ENCODE assay signal across 2 cellular contexts in the genomic region with DNA sequence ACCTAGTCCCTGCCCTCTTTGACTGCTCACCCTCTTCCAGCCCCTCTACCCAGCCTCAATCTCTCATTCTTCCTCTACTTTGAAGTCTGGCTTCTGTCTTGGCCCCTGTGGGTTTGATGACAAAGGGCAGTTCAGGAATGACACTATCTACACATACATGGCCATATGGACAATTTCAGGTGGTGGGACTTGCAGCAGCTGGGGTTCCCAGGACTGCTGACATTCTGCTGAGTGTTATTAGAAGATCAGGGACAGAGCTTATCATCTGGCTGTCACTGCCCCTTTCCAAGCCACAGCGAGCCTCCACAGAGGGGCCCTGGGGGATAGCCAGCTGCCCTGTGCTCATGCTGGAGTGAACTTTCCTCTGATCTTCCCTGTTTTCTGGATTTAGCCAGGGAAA.
TF ChIP-seq lines count a peak whose summit lies in the region.

No MANE protein-coding gene starts in this region.

TF ChIP-seq in IMR-90, 13 proteins besides CTCF, POLR2A, EP300 and RAD21:
- TF ChIP-seq CEBPB (IDR thresholded peaks at IDR 0.05; ENCODE audit: low read depth, low read length) = no peak
- no peak for TF ChIP-seq BHLHE40 (IDR thresholded peaks at IDR 0.05; ENCODE audit: low read depth, low read length)
- TF ChIP-seq, protein P1, sequence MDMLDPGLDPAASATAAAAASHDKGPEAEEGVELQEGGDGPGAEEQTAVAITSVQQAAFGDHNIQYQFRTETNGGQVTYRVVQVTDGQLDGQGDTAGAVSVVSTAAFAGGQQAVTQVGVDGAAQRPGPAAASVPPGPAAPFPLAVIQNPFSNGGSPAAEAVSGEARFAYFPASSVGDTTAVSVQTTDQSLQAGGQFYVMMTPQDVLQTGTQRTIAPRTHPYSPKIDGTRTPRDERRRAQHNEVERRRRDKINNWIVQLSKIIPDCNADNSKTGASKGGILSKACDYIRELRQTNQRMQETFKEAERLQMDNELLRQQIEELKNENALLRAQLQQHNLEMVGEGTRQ (IDR thresholded peaks at IDR 0.05; ENCODE audit: low read depth, low read length) = no peak
- no peak for TF ChIP-seq FOS (IDR thresholded peaks at IDR 0.05; ENCODE audit: low read depth, low read length)

TF ChIP-seq in K562, 482 proteins besides CTCF, POLR2A, EP300 and RAD21:
- TF ChIP-seq, protein P2, sequence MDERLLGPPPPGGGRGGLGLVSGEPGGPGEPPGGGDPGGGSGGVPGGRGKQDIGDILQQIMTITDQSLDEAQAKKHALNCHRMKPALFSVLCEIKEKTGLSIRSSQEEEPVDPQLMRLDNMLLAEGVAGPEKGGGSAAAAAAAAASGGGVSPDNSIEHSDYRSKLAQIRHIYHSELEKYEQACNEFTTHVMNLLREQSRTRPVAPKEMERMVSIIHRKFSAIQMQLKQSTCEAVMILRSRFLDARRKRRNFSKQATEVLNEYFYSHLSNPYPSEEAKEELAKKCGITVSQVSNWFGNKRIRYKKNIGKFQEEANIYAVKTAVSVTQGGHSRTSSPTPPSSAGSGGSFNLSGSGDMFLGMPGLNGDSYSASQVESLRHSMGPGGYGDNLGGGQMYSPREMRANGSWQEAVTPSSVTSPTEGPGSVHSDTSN (CRISPR knock-in tag; IDR thresholded peaks at IDR 0.05; ENCODE audit: low read depth) = no peak
- TF ChIP-seq, protein P2 (tag; conservative IDR thresholded peaks at IDR 0.05; ENCODE audit: low read depth) = 0 out of 2 replicates have a peak, but pooled peaks have one; percentile 16
- TF ChIP-seq TEAD4 (IDR thresholded peaks at IDR 0.05; ENCODE audit: low read length) = peak; percentile 28; the same call in 1 of the 2 replicates
- no peak for TF ChIP-seq TEAD4 (CRISPR knock-in tag; IDR thresholded peaks at IDR 0.05; ENCODE audit: borderline replicate concordance)
- TF ChIP-seq, protein P3, sequence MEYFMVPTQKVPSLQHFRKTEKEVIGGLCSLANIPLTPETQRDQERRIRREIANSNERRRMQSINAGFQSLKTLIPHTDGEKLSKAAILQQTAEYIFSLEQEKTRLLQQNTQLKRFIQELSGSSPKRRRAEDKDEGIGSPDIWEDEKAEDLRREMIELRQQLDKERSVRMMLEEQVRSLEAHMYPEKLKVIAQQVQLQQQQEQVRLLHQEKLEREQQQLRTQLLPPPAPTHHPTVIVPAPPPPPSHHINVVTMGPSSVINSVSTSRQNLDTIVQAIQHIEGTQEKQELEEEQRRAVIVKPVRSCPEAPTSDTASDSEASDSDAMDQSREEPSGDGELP (CRISPR knock-in tag; IDR thresholded peaks at IDR 0.05; ENCODE audit: borderline replicate concordance) = peak; percentile 49; the same call in 1 of the 2 replicates
- peak; percentile 56 for TF ChIP-seq CBFA2T2 (conservative IDR thresholded peaks at IDR 0.05)
- no peak for TF ChIP-seq KDM1A (IDR thresholded peaks at IDR 0.05)
- TF ChIP-seq, protein P4, sequence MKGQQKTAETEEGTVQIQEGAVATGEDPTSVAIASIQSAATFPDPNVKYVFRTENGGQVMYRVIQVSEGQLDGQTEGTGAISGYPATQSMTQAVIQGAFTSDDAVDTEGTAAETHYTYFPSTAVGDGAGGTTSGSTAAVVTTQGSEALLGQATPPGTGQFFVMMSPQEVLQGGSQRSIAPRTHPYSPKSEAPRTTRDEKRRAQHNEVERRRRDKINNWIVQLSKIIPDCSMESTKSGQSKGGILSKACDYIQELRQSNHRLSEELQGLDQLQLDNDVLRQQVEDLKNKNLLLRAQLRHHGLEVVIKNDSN (CRISPR knock-in tag; IDR thresholded peaks at IDR 0.05) = peak; percentile 20; the same call in 1 of the 2 replicates
- TF ChIP-seq, protein P5, sequence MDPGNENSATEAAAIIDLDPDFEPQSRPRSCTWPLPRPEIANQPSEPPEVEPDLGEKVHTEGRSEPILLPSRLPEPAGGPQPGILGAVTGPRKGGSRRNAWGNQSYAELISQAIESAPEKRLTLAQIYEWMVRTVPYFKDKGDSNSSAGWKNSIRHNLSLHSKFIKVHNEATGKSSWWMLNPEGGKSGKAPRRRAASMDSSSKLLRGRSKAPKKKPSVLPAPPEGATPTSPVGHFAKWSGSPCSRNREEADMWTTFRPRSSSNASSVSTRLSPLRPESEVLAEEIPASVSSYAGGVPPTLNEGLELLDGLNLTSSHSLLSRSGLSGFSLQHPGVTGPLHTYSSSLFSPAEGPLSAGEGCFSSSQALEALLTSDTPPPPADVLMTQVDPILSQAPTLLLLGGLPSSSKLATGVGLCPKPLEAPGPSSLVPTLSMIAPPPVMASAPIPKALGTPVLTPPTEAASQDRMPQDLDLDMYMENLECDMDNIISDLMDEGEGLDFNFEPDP (CRISPR knock-in tag; IDR thresholded peaks at IDR 0.05) = no peak
- peak; percentile 30; the same call in 1 of the 2 replicates for TF ChIP-seq TAL1 (IDR thresholded peaks at IDR 0.05)
- TF ChIP-seq, protein P6, sequence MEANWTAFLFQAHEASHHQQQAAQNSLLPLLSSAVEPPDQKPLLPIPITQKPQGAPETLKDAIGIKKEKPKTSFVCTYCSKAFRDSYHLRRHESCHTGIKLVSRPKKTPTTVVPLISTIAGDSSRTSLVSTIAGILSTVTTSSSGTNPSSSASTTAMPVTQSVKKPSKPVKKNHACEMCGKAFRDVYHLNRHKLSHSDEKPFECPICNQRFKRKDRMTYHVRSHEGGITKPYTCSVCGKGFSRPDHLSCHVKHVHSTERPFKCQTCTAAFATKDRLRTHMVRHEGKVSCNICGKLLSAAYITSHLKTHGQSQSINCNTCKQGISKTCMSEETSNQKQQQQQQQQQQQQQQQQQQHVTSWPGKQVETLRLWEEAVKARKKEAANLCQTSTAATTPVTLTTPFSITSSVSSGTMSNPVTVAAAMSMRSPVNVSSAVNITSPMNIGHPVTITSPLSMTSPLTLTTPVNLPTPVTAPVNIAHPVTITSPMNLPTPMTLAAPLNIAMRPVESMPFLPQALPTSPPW (CRISPR knock-in tag; IDR thresholded peaks at IDR 0.05) = no peak
- peak; percentile 24 for TF ChIP-seq MEIS2 (IDR thresholded peaks at IDR 0.05; ENCODE audit: partially characterized antibody)
- TF ChIP-seq TEAD1 (CRISPR knock-in tag; IDR thresholded peaks at IDR 0.05) = 0 out of 4 replicates have a peak, but pooled peaks of 1 of the 2 experiments have one; percentile 51
- TF ChIP-seq CBFA2T3 (IDR thresholded peaks at IDR 0.05) = peak; percentile 69
- TF ChIP-seq FOXP1 (CRISPR knock-in tag; IDR thresholded peaks at IDR 0.05) = 0 out of 2 replicates have a peak, but pooled peaks have one; percentile 28
- TF ChIP-seq PHB2 (IDR thresholded peaks at IDR 0.05; ENCODE audit: low read depth) = no peak
- TF ChIP-seq TCF3 (CRISPR knock-in tag; IDR thresholded peaks at IDR 0.05) = peak; percentile 62
- TF ChIP-seq, protein P7, sequence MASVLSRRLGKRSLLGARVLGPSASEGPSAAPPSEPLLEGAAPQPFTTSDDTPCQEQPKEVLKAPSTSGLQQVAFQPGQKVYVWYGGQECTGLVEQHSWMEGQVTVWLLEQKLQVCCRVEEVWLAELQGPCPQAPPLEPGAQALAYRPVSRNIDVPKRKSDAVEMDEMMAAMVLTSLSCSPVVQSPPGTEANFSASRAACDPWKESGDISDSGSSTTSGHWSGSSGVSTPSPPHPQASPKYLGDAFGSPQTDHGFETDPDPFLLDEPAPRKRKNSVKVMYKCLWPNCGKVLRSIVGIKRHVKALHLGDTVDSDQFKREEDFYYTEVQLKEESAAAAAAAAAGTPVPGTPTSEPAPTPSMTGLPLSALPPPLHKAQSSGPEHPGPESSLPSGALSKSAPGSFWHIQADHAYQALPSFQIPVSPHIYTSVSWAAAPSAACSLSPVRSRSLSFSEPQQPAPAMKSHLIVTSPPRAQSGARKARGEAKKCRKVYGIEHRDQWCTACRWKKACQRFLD (CRISPR knock-in tag; IDR thresholded peaks at IDR 0.05) = 0 out of 2 replicates have a peak, but pooled peaks have one; percentile 11
- TF ChIP-seq SNRNP70 (optimal IDR thresholded peaks at IDR 0.05; ENCODE audit: low read depth, low read length) = no peak
- TF ChIP-seq, protein P8, sequence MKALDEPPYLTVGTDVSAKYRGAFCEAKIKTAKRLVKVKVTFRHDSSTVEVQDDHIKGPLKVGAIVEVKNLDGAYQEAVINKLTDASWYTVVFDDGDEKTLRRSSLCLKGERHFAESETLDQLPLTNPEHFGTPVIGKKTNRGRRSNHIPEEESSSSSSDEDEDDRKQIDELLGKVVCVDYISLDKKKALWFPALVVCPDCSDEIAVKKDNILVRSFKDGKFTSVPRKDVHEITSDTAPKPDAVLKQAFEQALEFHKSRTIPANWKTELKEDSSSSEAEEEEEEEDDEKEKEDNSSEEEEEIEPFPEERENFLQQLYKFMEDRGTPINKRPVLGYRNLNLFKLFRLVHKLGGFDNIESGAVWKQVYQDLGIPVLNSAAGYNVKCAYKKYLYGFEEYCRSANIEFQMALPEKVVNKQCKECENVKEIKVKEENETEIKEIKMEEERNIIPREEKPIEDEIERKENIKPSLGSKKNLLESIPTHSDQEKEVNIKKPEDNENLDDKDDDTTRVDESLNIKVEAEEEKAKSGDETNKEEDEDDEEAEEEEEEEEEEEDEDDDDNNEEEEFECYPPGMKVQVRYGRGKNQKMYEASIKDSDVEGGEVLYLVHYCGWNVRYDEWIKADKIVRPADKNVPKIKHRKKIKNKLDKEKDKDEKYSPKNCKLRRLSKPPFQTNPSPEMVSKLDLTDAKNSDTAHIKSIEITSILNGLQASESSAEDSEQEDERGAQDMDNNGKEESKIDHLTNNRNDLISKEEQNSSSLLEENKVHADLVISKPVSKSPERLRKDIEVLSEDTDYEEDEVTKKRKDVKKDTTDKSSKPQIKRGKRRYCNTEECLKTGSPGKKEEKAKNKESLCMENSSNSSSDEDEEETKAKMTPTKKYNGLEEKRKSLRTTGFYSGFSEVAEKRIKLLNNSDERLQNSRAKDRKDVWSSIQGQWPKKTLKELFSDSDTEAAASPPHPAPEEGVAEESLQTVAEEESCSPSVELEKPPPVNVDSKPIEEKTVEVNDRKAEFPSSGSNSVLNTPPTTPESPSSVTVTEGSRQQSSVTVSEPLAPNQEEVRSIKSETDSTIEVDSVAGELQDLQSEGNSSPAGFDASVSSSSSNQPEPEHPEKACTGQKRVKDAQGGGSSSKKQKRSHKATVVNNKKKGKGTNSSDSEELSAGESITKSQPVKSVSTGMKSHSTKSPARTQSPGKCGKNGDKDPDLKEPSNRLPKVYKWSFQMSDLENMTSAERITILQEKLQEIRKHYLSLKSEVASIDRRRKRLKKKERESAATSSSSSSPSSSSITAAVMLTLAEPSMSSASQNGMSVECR (CRISPR knock-in tag; IDR thresholded peaks at IDR 0.05) = 0 out of 2 replicates have a peak, but pooled peaks have one; percentile 26
- TF ChIP-seq CCNT2 (IDR thresholded peaks at IDR 0.05; ENCODE audit: borderline replicate concordance, extremely low read depth, insufficient read length, low read depth, low read length) = no peak
- 0 out of 2 replicates have a peak, but pooled peaks have one; percentile 14 for TF ChIP-seq GATA2 (CRISPR knock-in tag; IDR thresholded peaks at IDR 0.05)
- 0 out of 4 replicates have a peak, but pooled peaks of 1 of the 2 experiments have one; percentile 22 for TF ChIP-seq FOXA3 (CRISPR knock-in tag; conservative IDR thresholded peaks at IDR 0.05 in 1 of 2, IDR thresholded peaks at IDR 0.05 in 1 of 2)
- no peak for TF ChIP-seq ASH1L (IDR thresholded peaks at IDR 0.05; ENCODE audit: borderline replicate concordance, low read depth, partially characterized antibody)
- TF ChIP-seq SIX5 (IDR thresholded peaks at IDR 0.05; ENCODE audit: borderline replicate concordance in 1 of 2, insufficient read depth in 1 of 2, low read depth in 1 of 2, low read length in 2 of 2) = no peak
